ENCODE assay signal across 17 cellular contexts in genomic region chr7:97623333-97623732, GRCh38.
DNase-seq lines count a peak whose midpoint lies in the region; ATAC-seq, FAIRE-seq and TF ChIP-seq lines count a peak whose summit lies in the region.
"Had no signal": no experiment of that assay in that cellular context is flagged by ENCODE, and none has a peak within 500 bp of the region (broad histone marks: within the 10 kb centered on the region; RNA-seq: fewer than 3 reads in every experiment).

No MANE protein-coding gene starts in this region.

- H3K9me3 ChIP-seq in gastrocnemius medialis (no peaks in the 10 kb centered on the region), stomach (peaks cover 0 to 5% (median 0%) of the 10 kb centered on the region in 4 donors)
- H3K9me3 ChIP-seq: MG63, SK-N-SH had no signal

- TF ChIP-seq POLR2A in gastrocnemius medialis (IDR thresholded peaks at IDR 0.05) (no peak), stomach (IDR thresholded peaks at IDR 0.05) (no peak)

- no peak overlapping the region for H3K27ac ChIP-seq in gastrocnemius medialis
- no peak overlapping the region for H3K27ac ChIP-seq in stomach
- H3K27ac ChIP-seq: HL-60 had no signal

- H3K4me3 ChIP-seq in gastrocnemius medialis (no peak overlapping the region), stomach (no peak overlapping the region)
- H3K4me3 ChIP-seq: MG63 had no signal

- no peak for DNase-seq in GM18507 (ENCODE audit: extremely low spot score, insufficient read length, low read depth)
- no peak for DNase-seq in gastrocnemius medialis
- no peak for DNase-seq in DMS153 (lab: John Stamatoyannopoulos, UW)
- DNase-seq in stomach: no peak
- no peak for DNase-seq in D341Med (ENCODE audit: low spot score)
- DNase-seq: activated CD4-positive, alpha-beta T cell treated with anti-CD3 and anti-CD28 coated beads, Interleukin-2, amount 50 U/mL, for 48 hours; AML-193; MG63; NCI-H524 treated with DMSO at 0.1 percent for 48 hours; SK-N-SH; stimulated activated CD8-positive, alpha-beta memory T cell treated with anti-CD3 and anti-CD28 coated beads, Interleukin-4, amount 100 ng/mL, for 48 hours had no signal

- H3K4me1 ChIP-seq in gastrocnemius medialis (no peaks in the 10 kb centered on the region), stomach (no peaks in the 10 kb centered on the region)

- ATAC-seq in GM19468 (IDR thresholded peaks at IDR 0.05; ENCODE audit: extremely low read depth, unreplicated experiment) (peak; percentile 56), HG02884 (IDR thresholded peaks at IDR 0.05; ENCODE audit: unreplicated experiment) (peak; percentile 98), HG03565 (IDR thresholded peaks at IDR 0.05; ENCODE audit: unreplicated experiment) (peak; percentile 97), gastrocnemius medialis (no peak)
- ATAC-seq: activated naive CD4-positive, alpha-beta T cell treated with anti-CD3 and anti-CD28 coated beads, Interleukin-2, amount 50 U/mL, for 72 hours had no signal

- WGBS in stomach, 5 donors: 51 to 77% (median 60%) methylated on average over 3 of the region's 3 CpGs

- no peaks in the 10 kb centered on the region for H3K36me3 ChIP-seq in gastrocnemius medialis
- H3K36me3 ChIP-seq in stomach: no peaks in the 10 kb centered on the region
- H3K36me3 ChIP-seq: MG63 had no signal

- intact Hi-C loops in gastrocnemius medialis (cut with DNase I; ENCODE audit: low total_unique reads) (no loop called here), stomach (cut with DNase I; ENCODE audit: low total_unique reads) (no loop called here)

- no peak for TF ChIP-seq EP300 in stomach (IDR thresholded peaks at IDR 0.05)

- in situ Hi-C loops in gastrocnemius medialis (cut with MboI; ENCODE audit: low sequenced_read_pairs in 4 of 4): no loop called here

- TF ChIP-seq CTCF in gastrocnemius medialis (IDR thresholded peaks at IDR 0.05 in 4 of 5, conservative IDR thresholded peaks at IDR 0.05 in 1 of 5): no peak
- no peak for TF ChIP-seq CTCF in stomach (IDR thresholded peaks at IDR 0.05)

- H3K27me3 ChIP-seq in gastrocnemius medialis (no peaks in the 10 kb centered on the region), stomach (no peaks in the 10 kb centered on the region)
- H3K27me3 ChIP-seq: MG63 had no signal

- FAIRE-seq in GM18507 (lab: Jason Lieb, UNC): peak; percentile 35
- FAIRE-seq: G401.6 had no signal

Comparison
In these comparisons a context has a peak if more than half of its experiments do, and no peak if none do; other contexts are left out.
1. ATAC-seq: peak in GM19468 (single experiment), HG02884 (single experiment) and HG03565 (single experiment); none in gastrocnemius medialis (0 of 2).